16 cellular contexts compared by ENCODE assay signal in genomic region chr17:55089251-55089650, GRCh38.
DNase-seq lines count a peak whose midpoint lies in the region; ATAC-seq, FAIRE-seq and TF ChIP-seq lines count a peak whose summit lies in the region.
"Had no signal": no experiment of that assay in that cellular context is flagged by ENCODE, and none has a peak within 500 bp of the region (broad histone marks: within the 10 kb centered on the region; RNA-seq: fewer than 3 reads in every experiment).

No MANE protein-coding gene starts in this region.

- 67% methylated on average over 2 of the region's 2 CpGs for WGBS in K562 (ENCODE audit: insufficient coverage, low coverage, missing lambda C conversion rate)

- in situ Hi-C loops in K562 (cut with MboI), result no loop called here

- peaks cover 12 to 22% of the 10 kb centered on the region in 2 donors for H3K4me1 Mint-ChIP-seq in natural killer cell treated with Interleukin-12 subunit alpha and Interleukin-12 subunit beta and Interleukin-15 and Interleukin-18, amount 100 ng/mL, for 72 hours (ENCODE audit: low read depth in 2 of 2)
- H3K4me1 Mint-ChIP-seq in natural killer cell, result peaks cover 12 to 22% of the 10 kb centered on the region in 2 donors

- no peaks in the 10 kb centered on the region for H3K36me3 Mint-ChIP-seq in natural killer cell treated with Interleukin-12 subunit alpha and Interleukin-12 subunit beta and Interleukin-15 and Interleukin-18, amount 100 ng/mL, for 72 hours
- no peaks in the 10 kb centered on the region for H3K36me3 Mint-ChIP-seq in natural killer cell

- no peak for TF ChIP-seq POLR2A in K562 (conservative IDR thresholded peaks at IDR 0.05)
- TF ChIP-seq POLR2A in Peyer's patch (IDR thresholded peaks at IDR 0.05), result no peak

- no peaks in the 10 kb centered on the region for H3K9me1 ChIP-seq in K562 (ENCODE audit: control insufficient read depth, insufficient read depth, low read length)

- POLR2A ChIA-PET in K562 (lab: Yijun Ruan, JAX), result interaction anchor here (0.8 kb wide), 1 partner anchor 17 kb away, joined by 3 read pairs; no protein-coding TSS in a partner anchor

- no peak for TF ChIP-seq EP300 in K562 (IDR thresholded peaks at IDR 0.05; ENCODE audit: low read length)

- H4K20me1 ChIP-seq in Loucy (ENCODE audit: insufficient read depth, low read length, poor library complexity, severe bottlenecking) (no peaks in the 10 kb centered on the region), K562 (replicated peaks; ENCODE audit: control insufficient read depth, insufficient read depth, low read length) (no peaks in the 10 kb centered on the region)

- no peaks in the 10 kb centered on the region for H3K9me3 Mint-ChIP-seq in natural killer cell treated with Interleukin-12 subunit alpha and Interleukin-12 subunit beta and Interleukin-15 and Interleukin-18, amount 100 ng/mL, for 72 hours
- no peaks in the 10 kb centered on the region for H3K9me3 Mint-ChIP-seq in natural killer cell

- no peak overlapping the region for H3K4me3 Mint-ChIP-seq in natural killer cell treated with Interleukin-12 subunit alpha and Interleukin-12 subunit beta and Interleukin-15 and Interleukin-18, amount 100 ng/mL, for 72 hours
- H3K4me3 Mint-ChIP-seq in natural killer cell, result no peak overlapping the region

- no peak for FAIRE-seq in K562 (lab: Jason Lieb, UNC)
- FAIRE-seq: HTR-8/SVneo had no signal

- DNase-seq in natural killer cell treated with Interleukin-12 subunit alpha and Interleukin-12 subunit beta and Interleukin-15 and Interleukin-18, amount 100 ng/mL, for 72 hours (ENCODE audit: low spot score), result no peak
- DNase-seq in natural killer cell (no peak), K562 (ENCODE audit: extremely low read depth in 1 of 4, low spot score in 3 of 4) (no peak), mesenteric fat pad (ENCODE audit: low spot score) (no peak), Peyer's patch (no peak)
- DNase-seq: DMS79, H7, NCI-H1436 treated with DMSO at 0.1 percent for 48 hours, NCI-H2029 treated with DMSO at 0.1 percent for 48 hours, NCI-H82, SK-N-SH had no signal

- H3K27me3 ChIP-seq in Loucy (ENCODE audit: insufficient read depth, low read length, poor library complexity, severe bottlenecking) (no peaks in the 10 kb centered on the region), K562 (ENCODE audit: control insufficient read depth in 2 of 2, insufficient read depth in 2 of 2, low read length in 2 of 2) (no peaks in the 10 kb centered on the region), Peyer's patch (no peaks in the 10 kb centered on the region)

- CTCF ChIA-PET in K562 (lab: Yijun Ruan, JAX; ENCODE audit: low intra/inter-chr PET ratio), result no interaction called here

- intact Hi-C loops in natural killer cell (cut with micrococcal nuclease), result no loop called here
- intact Hi-C loops in K562 (cut with micrococcal nuclease), result no loop called here

- H3K79me2 ChIP-seq in Loucy (ENCODE audit: insufficient read depth, low read length) (no peaks in the 10 kb centered on the region), K562 (ENCODE audit: control insufficient read depth, insufficient read depth, low read length) (no peaks in the 10 kb centered on the region)

- H3K4me1 ChIP-seq in Loucy (ENCODE audit: insufficient read depth, low read length, poor library complexity, severe bottlenecking) (peaks cover 39% of the 10 kb centered on the region), K562 (replicated peaks in 1 of 2; ENCODE audit: control insufficient read depth in 2 of 2, insufficient read depth in 2 of 2, low read length in 2 of 2) (peaks cover 0 to 21% of the 10 kb centered on the region in 2 experiments; a peak in 3 of 5 replicates), Peyer's patch (no peaks in the 10 kb centered on the region)

- H3K27ac ChIP-seq in K562 (ENCODE audit: extremely low read depth, low read depth, low read length) (no peak overlapping the region; the same call in 2 of the 3 replicates), Peyer's patch (no peak overlapping the region)
- H3K27ac ChIP-seq: HL-60 had no signal

- no TSS peak for BruUV-seq in K562 (replicated peaks; lab: Mats Ljungman, UMichigan)

- H3K9me3 ChIP-seq in Loucy (ENCODE audit: insufficient read depth, low read depth, low read length) (no peaks in the 10 kb centered on the region), K562 (replicated peaks; ENCODE audit: control insufficient read depth, insufficient read depth, low read depth, low read length) (no peaks in the 10 kb centered on the region), Peyer's patch (no peaks in the 10 kb centered on the region)
- H3K9me3 ChIP-seq: SK-N-SH had no signal

- no peaks in the 10 kb centered on the region; the same call in 1 of the 2 replicates for H3F3A ChIP-seq in Loucy (ENCODE audit: low read depth)

- no peak for ATAC-seq in natural killer cell treated with Interleukin-12 subunit alpha and Interleukin-12 subunit beta and Interleukin-15 and Interleukin-18, amount 100 ng/mL, for 72 hours
- no peak for ATAC-seq in natural killer cell
- no peak for ATAC-seq in K562
- no peak for ATAC-seq in HG02938 (IDR thresholded peaks at IDR 0.05; ENCODE audit: unreplicated experiment)
- ATAC-seq: Right ventricle myocardium inferior had no signal

- peak overlapping the region; percentile 17 for H3K9ac ChIP-seq in Loucy (ENCODE audit: low read depth, low read length, poor library complexity, severe bottlenecking)
- no peak overlapping the region for H3K9ac ChIP-seq in K562 (ENCODE audit: insufficient read depth in 1 of 2, low read depth in 2 of 2, low read length in 2 of 2)
- H3K9ac ChIP-seq: SK-N-SH had no signal

- H3K4me2 ChIP-seq in Loucy (ENCODE audit: low read depth, low read length, poor library complexity, severe bottlenecking) (peak overlapping the region; percentile 42), K562 (ENCODE audit: insufficient read depth, low read length) (no peak overlapping the region)
- H3K4me2 ChIP-seq: SK-N-SH had no signal

- H2AFZ ChIP-seq in Loucy (ENCODE audit: low read length) (no peak overlapping the region), K562 (ENCODE audit: low read depth, low read length) (no peak overlapping the region)

- peak overlapping the region; percentile 53 to 82 for H3K27ac Mint-ChIP-seq in natural killer cell treated with Interleukin-12 subunit alpha and Interleukin-12 subunit beta and Interleukin-15 and Interleukin-18, amount 100 ng/mL, for 72 hours
- H3K27ac Mint-ChIP-seq in natural killer cell, result peak overlapping the region in 1 of 2 donors; percentile 59

- no peaks in the 10 kb centered on the region for H3K27me3 Mint-ChIP-seq in natural killer cell treated with Interleukin-12 subunit alpha and Interleukin-12 subunit beta and Interleukin-15 and Interleukin-18, amount 100 ng/mL, for 72 hours
- no peaks in the 10 kb centered on the region for H3K27me3 Mint-ChIP-seq in natural killer cell (ENCODE audit: low read depth in 2 of 2)

- H3K9me2 ChIP-seq in Loucy (replicated peaks; ENCODE audit: low read depth, low read length), result no peaks in the 10 kb centered on the region
- H3K9me2 ChIP-seq: SK-N-SH had no signal

- H3K4me3 ChIP-seq in Loucy (ENCODE audit: low read length, poor library complexity, severe bottlenecking) (no peak overlapping the region), K562 (no peak overlapping the region), Peyer's patch (no peak overlapping the region)

- TF ChIP-seq RAD21 in K562 (CRISPR knock-in tag; conservative IDR thresholded peaks at IDR 0.05 in 1 of 2, IDR thresholded peaks at IDR 0.05 in 1 of 2), result no peak

- TF ChIP-seq CTCF in natural killer cell (IDR thresholded peaks at IDR 0.05) (no peak), Loucy (conservative IDR thresholded peaks at IDR 0.05; ENCODE audit: low read length) (no peak), K562 (IDR thresholded peaks at IDR 0.05 in 2 of 3, conservative IDR thresholded peaks at IDR 0.05 in 1 of 3; ENCODE audit: insufficient read depth in 2 of 3, low read depth in 1 of 3, low read length in 3 of 3) (no peak), Peyer's patch (IDR thresholded peaks at IDR 0.05) (no peak)

- H3K36me3 ChIP-seq in Loucy (ENCODE audit: insufficient read depth, low read length) (no peaks in the 10 kb centered on the region), K562 (ENCODE audit: control insufficient read depth, insufficient read depth, low read length) (no peaks in the 10 kb centered on the region; the same call in 2 of the 3 replicates), Peyer's patch (no peaks in the 10 kb centered on the region)

TF ChIP-seq in K562, 482 proteins besides CTCF, POLR2A, EP300 and RAD21 (continues in another document):
- no peak for TF ChIP-seq YY1 (IDR thresholded peaks at IDR 0.05; ENCODE audit: borderline replicate concordance in 1 of 3, control insufficient read depth in 1 of 3, extremely low read depth in 1 of 3, insufficient read depth in 3 of 3, insufficient read length in 1 of 3, insufficient replicate concordance in 2 of 3, low read depth in 1 of 3, low read length in 2 of 3)
- TF ChIP-seq NFIX (CRISPR knock-in tag; IDR thresholded peaks at IDR 0.05; ENCODE audit: low read depth), result no peak
- no peak for TF ChIP-seq ILF3 (IDR thresholded peaks at IDR 0.05; ENCODE audit: borderline replicate concordance)
- peak; percentile 75 for TF ChIP-seq C11orf30 (IDR thresholded peaks at IDR 0.05; ENCODE audit: low read depth)
- TF ChIP-seq USF1 (CRISPR knock-in tag; IDR thresholded peaks at IDR 0.05), result no peak
- no peak for TF ChIP-seq PPARD (CRISPR knock-in tag; IDR thresholded peaks at IDR 0.05)
- TF ChIP-seq KDM4B (IDR thresholded peaks at IDR 0.05; ENCODE audit: borderline replicate concordance in 2 of 2, low read depth in 1 of 2), result no peak
- TF ChIP-seq MEIS2 (IDR thresholded peaks at IDR 0.05; ENCODE audit: partially characterized antibody), result no peak
- TF ChIP-seq ELF1 (tag; IDR thresholded peaks at IDR 0.05), result no peak
- no peak for TF ChIP-seq ZZZ3 (IDR thresholded peaks at IDR 0.05)
- TF ChIP-seq MAFK (IDR thresholded peaks at IDR 0.05; ENCODE audit: low read length), result 0 out of 2 replicates have a peak, but pooled peaks have one; percentile 11
- TF ChIP-seq CHCHD3 (CRISPR knock-in tag; IDR thresholded peaks at IDR 0.05), result no peak
- no peak for TF ChIP-seq ZNF282 (CRISPR knock-in tag; IDR thresholded peaks at IDR 0.05)
- no peak for TF ChIP-seq ZNF551 (CRISPR knock-in tag; IDR thresholded peaks at IDR 0.05)
- no peak for TF ChIP-seq RUNX1 (IDR thresholded peaks at IDR 0.05; ENCODE audit: low read depth)
- TF ChIP-seq ZNF316 (IDR thresholded peaks at IDR 0.05), result peak; percentile 70
